ENCODE assay signal across 1 cellular context in genomic region chr2:46294185-46294836, GRCh38.
TF ChIP-seq lines count a peak whose summit lies in the region.

No MANE protein-coding gene starts in this region.

TF ChIP-seq in GM23338, 12 proteins besides CTCF, POLR2A, EP300 and RAD21 (continued from another document):
- no peak for TF ChIP-seq ZNF462 (CRISPR knock-in tag; IDR thresholded peaks at IDR 0.05)
- no peak for TF ChIP-seq CREB1 (CRISPR knock-in tag; IDR thresholded peaks at IDR 0.05; ENCODE audit: low read depth)
- no peak for TF ChIP-seq ETS1 (IDR thresholded peaks at IDR 0.05)
